Comparison of ENCODE assay signal across 31 cellular contexts in genomic region chr12:63319936-63320633, GRCh38.
DNase-seq lines count a peak whose midpoint lies in the region; ATAC-seq, FAIRE-seq and TF ChIP-seq lines count a peak whose summit lies in the region.
"Had no signal": no experiment of that assay in that cellular context is flagged by ENCODE, and none has a peak within 500 bp of the region (broad histone marks: within the 10 kb centered on the region; RNA-seq: fewer than 3 reads in every experiment).

No MANE protein-coding gene starts in this region.

- DNase-seq in DND-41 (no peak), NCI-H226 (peak; percentile 68), bronchial epithelial cell (ENCODE audit: low read depth) (peak; percentile 88), left kidney (ENCODE audit: low read depth, low spot score) (peak; percentile 26), cerebellar nuclear complex (lab: John Stamatoyannopoulos, UW) (no peak), G401 (ENCODE audit: low spot score) (no peak)
- DNase-seq: activated CD4-positive, alpha-beta T cell treated with anti-CD3 and anti-CD28 coated beads, Interleukin-2, amount 10 ng/mL, durations not matched to agents 24 days and 14 days; CD4-positive, alpha-beta memory T cell; Karpas-422; MV-4-11; NCI-H1436 treated with DMSO at 0.1 percent for 48 hours; NCI-H2107; NCI-H446; NCI-H748 treated with DMSO at 0.1 percent for 48 hours; occipital lobe; T-helper 1 cell had no signal

- H3K27me3 ChIP-seq in DND-41 (ENCODE audit: insufficient read depth, low read length, poor library complexity) (no peaks in the 10 kb centered on the region), bronchial epithelial cell (ENCODE audit: control insufficient read depth, insufficient read depth, low read length) (no peaks in the 10 kb centered on the region)
- H3K27me3 ChIP-seq: vagina had no signal

- peak; percentile 36 for FAIRE-seq in bronchial epithelial cell (lab: Jason Lieb, UNC)
- FAIRE-seq: frontal cortex, GM12891 had no signal

- in situ Hi-C loops in G401 (cut with HindIII; ENCODE audit: low sequenced_read_pairs): no loop called here

- H3K4me3 Mint-ChIP-seq in stimulated activated memory B cell treated with anti-CD40 and anti-IgM and Interleukin-4, amounts not matched to agents 10 μg/mL and 1 μg/mL and 100 μg/mL, for 72 hours: no peak overlapping the region
- H3K4me3 Mint-ChIP-seq: activated CD4-positive, alpha-beta T cell treated with anti-CD3 and anti-CD28 coated beads, Interleukin-2, amount 10 ng/mL, durations not matched to agents 24 days and 14 days; B cell; CD4-positive, alpha-beta memory T cell; dendritic cell treated with granulocyte-macrophage colony-stimulating factor and Interleukin-4, amounts not matched to agents 40 ng/mL and 50 ng/mL, for 4 days; natural killer cell treated with Interleukin-12 subunit alpha and Interleukin-12 subunit beta and Interleukin-15 and Interleukin-18, amount 100 ng/mL, for 72 hours; stimulated activated naive CD8-positive, alpha-beta T cell treated with anti-CD3 and anti-CD28 coated beads, Interleukin-15, Interleukin-2, amounts not matched to agents 100 ng/mL and 50 ng/mL, for 24 hours; WTC11 had no signal

- no peaks in the 10 kb centered on the region for H3K4me1 Mint-ChIP-seq in stimulated activated memory B cell treated with anti-CD40 and anti-IgM and Interleukin-4, amounts not matched to agents 10 μg/mL and 1 μg/mL and 100 μg/mL, for 72 hours
- H3K4me1 Mint-ChIP-seq: activated CD4-positive, alpha-beta T cell treated with anti-CD3 and anti-CD28 coated beads, Interleukin-2, amount 10 ng/mL, durations not matched to agents 24 days and 14 days; B cell; CD4-positive, alpha-beta memory T cell had no signal

- H3K79me2 ChIP-seq in DND-41 (ENCODE audit: insufficient read depth, low read length): no peaks in the 10 kb centered on the region

- no peaks in the 10 kb centered on the region for H3K36me3 Mint-ChIP-seq in stimulated activated memory B cell treated with anti-CD40 and anti-IgM and Interleukin-4, amounts not matched to agents 10 μg/mL and 1 μg/mL and 100 μg/mL, for 72 hours
- H3K36me3 Mint-ChIP-seq: activated naive CD4-positive, alpha-beta T cell treated with anti-CD3 and anti-CD28 coated beads, Interleukin-2, amount 50 U/mL, for 72 hours; CD4-positive, alpha-beta memory T cell; natural killer cell treated with Interleukin-12 subunit alpha and Interleukin-12 subunit beta and Interleukin-15 and Interleukin-18, amount 100 ng/mL, for 72 hours; WTC11 had no signal

- H3K27ac Mint-ChIP-seq in stimulated activated memory B cell treated with anti-CD40 and anti-IgM and Interleukin-4, amounts not matched to agents 10 μg/mL and 1 μg/mL and 100 μg/mL, for 72 hours: no peak overlapping the region
- H3K27ac Mint-ChIP-seq: activated CD4-positive, alpha-beta T cell treated with anti-CD3 and anti-CD28 coated beads, Interleukin-2, amount 10 ng/mL, durations not matched to agents 24 days and 14 days; activated naive CD4-positive, alpha-beta T cell treated with anti-CD3 and anti-CD28 coated beads, Interleukin-2, amount 50 U/mL, for 72 hours; B cell; CD4-positive, alpha-beta memory T cell; dendritic cell treated with granulocyte-macrophage colony-stimulating factor and Interleukin-4, amounts not matched to agents 40 ng/mL and 50 ng/mL, for 4 days; natural killer cell treated with Interleukin-12 subunit alpha and Interleukin-12 subunit beta and Interleukin-15 and Interleukin-18, amount 100 ng/mL, for 72 hours; stimulated activated naive CD8-positive, alpha-beta T cell treated with anti-CD3 and anti-CD28 coated beads, Interleukin-15, Interleukin-2, amounts not matched to agents 100 ng/mL and 50 ng/mL, for 24 hours; WTC11 had no signal

- H3K9me3 Mint-ChIP-seq in stimulated activated memory B cell treated with anti-CD40 and anti-IgM and Interleukin-4, amounts not matched to agents 10 μg/mL and 1 μg/mL and 100 μg/mL, for 72 hours: no peaks in the 10 kb centered on the region
- H3K9me3 Mint-ChIP-seq: activated CD4-positive, alpha-beta T cell treated with anti-CD3 and anti-CD28 coated beads, Interleukin-2, amount 10 ng/mL, durations not matched to agents 24 days and 14 days; natural killer cell treated with Interleukin-12 subunit alpha and Interleukin-12 subunit beta and Interleukin-15 and Interleukin-18, amount 100 ng/mL, for 72 hours; stimulated activated naive CD8-positive, alpha-beta T cell treated with anti-CD3 and anti-CD28 coated beads, Interleukin-15, Interleukin-2, amounts not matched to agents 100 ng/mL and 50 ng/mL, for 24 hours had no signal

- ATAC-seq in DND-41 (ENCODE audit: insufficient read depth, low read depth) (no peak), HG03520 (IDR thresholded peaks at IDR 0.05; ENCODE audit: unreplicated experiment) (no peak)
- no peak for ATAC-seq in stimulated activated memory B cell treated with anti-CD40 and anti-IgM and Interleukin-4, amounts not matched to agents 10 μg/mL and 1 μg/mL and 100 μg/mL, for 72 hours
- ATAC-seq: natural killer cell treated with Interleukin-12 subunit alpha and Interleukin-12 subunit beta and Interleukin-15 and Interleukin-18, amount 100 ng/mL, for 72 hours had no signal

- no peaks in the 10 kb centered on the region for H4K20me1 ChIP-seq in DND-41 (ENCODE audit: insufficient read depth, low read length)

- H3K4me3 ChIP-seq in DND-41 (ENCODE audit: low read depth in 1 of 2, low read length in 2 of 2) (no peak overlapping the region), bronchial epithelial cell (ENCODE audit: low read depth, low read length) (no peak overlapping the region)
- H3K4me3 ChIP-seq: SK-N-MC, skin epidermis, thoracic aorta, vagina had no signal

- H2AFZ ChIP-seq in DND-41 (ENCODE audit: low read depth, low read length): peak overlapping the region; percentile 6; the same call in 1 of the 2 replicates

- no peak overlapping the region for H3K27ac ChIP-seq in DND-41 (ENCODE audit: low read length)
- H3K27ac ChIP-seq: HL-60, SK-N-MC, skin epidermis, thoracic aorta, vagina had no signal

- no peak overlapping the region for H3K4me2 ChIP-seq in DND-41 (ENCODE audit: insufficient read depth, low read length)

- H3K36me3 ChIP-seq in DND-41 (ENCODE audit: insufficient read depth, low read length): no peaks in the 10 kb centered on the region
- no peaks in the 10 kb centered on the region for H3K36me3 ChIP-seq in bronchial epithelial cell (ENCODE audit: control insufficient read depth, insufficient read depth, low read length)
- H3K36me3 ChIP-seq: thoracic aorta, vagina had no signal

- H3K4me1 ChIP-seq in DND-41 (ENCODE audit: insufficient read depth, low read length): peaks cover 38% of the 10 kb centered on the region
- H3K4me1 ChIP-seq: vagina had no signal

- H3K27me3 Mint-ChIP-seq in stimulated activated memory B cell treated with anti-CD40 and anti-IgM and Interleukin-4, amounts not matched to agents 10 μg/mL and 1 μg/mL and 100 μg/mL, for 72 hours: no peaks in the 10 kb centered on the region
- H3K27me3 Mint-ChIP-seq: activated CD4-positive, alpha-beta T cell treated with anti-CD3 and anti-CD28 coated beads, Interleukin-2, amount 10 ng/mL, durations not matched to agents 24 days and 14 days; dendritic cell treated with granulocyte-macrophage colony-stimulating factor and Interleukin-4, amounts not matched to agents 40 ng/mL and 50 ng/mL, for 4 days; natural killer cell treated with Interleukin-12 subunit alpha and Interleukin-12 subunit beta and Interleukin-15 and Interleukin-18, amount 100 ng/mL, for 72 hours; stimulated activated naive CD8-positive, alpha-beta T cell treated with anti-CD3 and anti-CD28 coated beads, Interleukin-15, Interleukin-2, amounts not matched to agents 100 ng/mL and 50 ng/mL, for 24 hours had no signal

- H3K9me3 ChIP-seq in DND-41 (ENCODE audit: insufficient read depth, low read length, severe bottlenecking): peaks cover 8% of the 10 kb centered on the region
- H3K9me3 ChIP-seq: thoracic aorta, vagina had no signal

- H3K9ac ChIP-seq in DND-41 (ENCODE audit: low read depth, low read length): no peak overlapping the region

- no peak for TF ChIP-seq CTCF in DND-41 (IDR thresholded peaks at IDR 0.05; ENCODE audit: borderline replicate concordance, extremely low read depth, low read length, poor library complexity, severe bottlenecking)
- TF ChIP-seq CTCF in bronchial epithelial cell (IDR thresholded peaks at IDR 0.05; ENCODE audit: insufficient read depth, low read length, severe bottlenecking): no peak

Comparison
In these comparisons a context has a peak if more than half of its experiments do, and no peak if none do; other contexts are left out.
1. DNase-seq: peak in NCI-H226 (single experiment), bronchial epithelial cell (single experiment) and left kidney (single experiment); none in DND-41 (single experiment), cerebellar nuclear complex (0 of 2) and G401 (single experiment).